In the genomic region with DNA sequence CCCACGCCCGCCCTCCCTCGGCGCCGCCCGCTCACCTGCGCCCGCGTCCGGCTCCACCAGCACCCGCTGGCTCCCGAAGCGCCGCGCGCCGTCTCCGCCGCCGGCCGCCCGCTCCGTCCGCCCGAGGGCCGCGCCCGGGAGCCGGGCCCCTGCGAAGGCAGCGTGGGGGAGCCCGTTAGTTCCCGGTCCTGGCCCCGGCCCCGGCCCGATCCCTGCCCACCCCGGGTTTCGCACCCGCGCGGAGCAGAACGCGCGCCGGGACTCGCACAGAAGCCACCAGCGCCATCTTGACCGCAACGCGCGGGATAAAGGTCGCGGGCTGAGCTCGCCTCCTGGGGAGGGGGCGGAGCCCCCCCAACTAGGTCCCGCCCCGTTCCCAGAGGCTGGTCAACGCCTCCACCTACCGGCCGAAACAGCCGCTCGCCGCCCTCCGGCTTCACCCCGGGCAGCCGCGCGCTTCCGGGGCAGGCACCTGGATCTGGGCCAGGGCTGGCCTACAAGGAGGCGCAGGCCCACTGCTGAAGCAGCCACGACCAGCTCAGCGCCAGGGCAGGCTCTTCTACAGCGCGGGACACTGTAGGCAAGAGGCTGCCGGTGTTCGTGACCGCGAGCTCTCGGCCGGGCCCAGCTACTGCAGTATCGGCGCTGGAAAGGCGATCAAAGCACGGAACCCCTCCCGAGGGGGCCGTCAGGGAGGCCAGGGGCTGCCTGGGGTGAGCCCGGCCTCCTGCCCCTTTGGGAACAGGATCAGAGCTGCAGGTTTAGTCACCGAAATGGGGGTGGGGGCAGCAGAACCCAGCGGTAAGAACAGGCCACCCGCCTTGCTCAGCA, we compare ENCODE assay signal across 8 cellular contexts. TPM values are rescaled to one million over a fixed set of nuclear protein-coding genes. Genes with fewer than 3 reads are reported as not detected.
A peak's percentile ranks its signal among the peaks of the same experiment; 100 is the strongest.
DNase-seq lines count a peak whose midpoint lies in the region; ATAC-seq and TF ChIP-seq lines count a peak whose summit lies in the region.

A gene with protein sequence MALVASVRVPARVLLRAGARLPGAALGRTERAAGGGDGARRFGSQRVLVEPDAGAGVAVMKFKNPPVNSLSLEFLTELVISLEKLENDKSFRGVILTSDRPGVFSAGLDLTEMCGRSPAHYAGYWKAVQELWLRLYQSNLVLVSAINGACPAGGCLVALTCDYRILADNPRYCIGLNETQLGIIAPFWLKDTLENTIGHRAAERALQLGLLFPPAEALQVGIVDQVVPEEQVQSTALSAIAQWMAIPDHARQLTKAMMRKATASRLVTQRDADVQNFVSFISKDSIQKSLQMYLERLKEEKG (minus strand): TSS at position 307 of the 831 bp plus-strand sequence. CDS start 21 bp downstream, at position 286.

- H3K4me3 ChIP-seq in HUES6 (ENCODE audit: low read depth, low read length) (peak within 1 kb of the TSS; percentile 74), epithelial cell of proximal tubule (ENCODE audit: low read depth, low read length) (peak within 1 kb of the TSS; percentile 77), mucosa of rectum (ENCODE audit: low read length in 2 of 2) (peak within 1 kb of the TSS; percentile 78 to 83)

- H3K4me1 ChIP-seq in HUES6 (ENCODE audit: control insufficient read depth, insufficient read depth, low read length) (peaks cover 10% of the 10 kb centered on the region; the same call in 1 of the 2 replicates), mucosa of rectum (ENCODE audit: control insufficient read depth in 2 of 2, insufficient read depth in 2 of 2, low read length in 2 of 2) (peaks cover 11 to 16% of the 10 kb centered on the region in 2 donors)

- H3K9ac ChIP-seq in HUES6 (ENCODE audit: low read length) = peak within 1 kb of the TSS; percentile 67
- H3K9ac ChIP-seq in mucosa of rectum (ENCODE audit: low read depth in 1 of 2, low read length in 2 of 2) = peak within 1 kb of the TSS; percentile 80 to 84

- H3K27me3 ChIP-seq in HUES6 (ENCODE audit: control insufficient read depth, insufficient read depth, low read length) (no peaks in the 10 kb centered on the region), mucosa of rectum (ENCODE audit: control insufficient read depth in 2 of 2, insufficient read depth in 2 of 2, low read length in 2 of 2) (no peaks in the 10 kb centered on the region)

- ATAC-seq in GM21390 (IDR thresholded peaks at IDR 0.05; ENCODE audit: unreplicated experiment) = peak; percentile 84

- H3K27ac ChIP-seq in HUES6 (ENCODE audit: low read depth, low read length) = peak within 1 kb of the TSS; percentile 75
- peak within 1 kb of the TSS; percentile 89 for H3K27ac ChIP-seq in mucosa of rectum (ENCODE audit: low read depth in 2 of 2, low read length in 2 of 2)

- no peaks in the 10 kb centered on the region for H3K9me3 ChIP-seq in HUES6 (ENCODE audit: control insufficient read depth, insufficient read depth, low read depth, low read length)
- H3K9me3 ChIP-seq in mucosa of rectum (ENCODE audit: control insufficient read depth in 2 of 2, low read length in 2 of 2) = no peaks in the 10 kb centered on the region

- H3K36me3 ChIP-seq in HUES6 (ENCODE audit: control insufficient read depth, insufficient read depth, low read length) (peaks cover 57% of the 10 kb centered on the region), mucosa of rectum (ENCODE audit: control insufficient read depth in 2 of 2, insufficient read depth in 2 of 2, low read length in 2 of 2) (peaks cover 28 to 34% of the 10 kb centered on the region in 2 donors)

- TF ChIP-seq CTCF in epithelial cell of proximal tubule (conservative IDR thresholded peaks at IDR 0.05; ENCODE audit: low read depth, low read length) = peak; percentile 58

- DNase-seq in DMS 273 (lab: John Stamatoyannopoulos, UW; ENCODE audit: unreplicated experiment) = peak; percentile 99
- peak; percentile 98 for DNase-seq in OCI-M1 (lab: John Stamatoyannopoulos, UW)
- DNase-seq in activated T-cell treated with anti-CD3 and anti-CD28 coated beads for 48 hours (ENCODE audit: low read depth) = peak; percentile 87
- peak; percentile 36 for DNase-seq in epithelial cell of proximal tubule (ENCODE audit: low read depth)
- peak; percentile 92 for DNase-seq in stimulated activated CD8-positive, alpha-beta memory T cell treated with anti-CD3 and anti-CD28 coated beads, Interleukin-4, amount 100 ng/mL, for 48 hours

RNA-seq across cellular contexts. Expression of the gene that starts here (rescaled TPM):
- total RNA-seq in epithelial cell of proximal tubule = 92.2 and 94.6 TPM in 2 replicates

Comparison
In these comparisons a context has a peak if more than half of its experiments do, and no peak if none do; other contexts are left out.
1. Peak in every context shown above with its lines: DNase-seq, ATAC-seq, H3K4me3 ChIP-seq and H3K27ac ChIP-seq.
2. DNase-seq: peak in every context shown above with its lines; median percentile 99 in DMS 273; 98 in OCI-M1; 92 in stimulated activated CD8-positive, alpha-beta memory T cell treated with anti-CD3 and anti-CD28 coated beads, Interleukin-4, amount 100 ng/mL, for 48 hours; 87 in activated T-cell treated with anti-CD3 and anti-CD28 coated beads for 48 hours; 36 in epithelial cell of proximal tubule.